1 cellular context compared by ENCODE assay signal in genomic region chr1:152107984-152108898, GRCh38.
A peak's percentile ranks its signal among the peaks of the same experiment; 100 is the strongest.
TF ChIP-seq lines count a peak whose summit lies in the region.

No MANE protein-coding gene starts in this region.

TF ChIP-seq in A549, 52 proteins besides CTCF, POLR2A, EP300 and RAD21:
- TF ChIP-seq RCOR1 (IDR thresholded peaks at IDR 0.05; ENCODE audit: low read depth, low read length) (no peak), NPAS2 (CRISPR knock-in tag; IDR thresholded peaks at IDR 0.05; ENCODE audit: borderline replicate concordance) (no peak), PBX3 (IDR thresholded peaks at IDR 0.05) (0 out of 2 replicates have a peak, but pooled peaks have one; percentile 11), USF2 (IDR thresholded peaks at IDR 0.05) (no peak), MAX (IDR thresholded peaks at IDR 0.05) (peak; percentile 70), SREBF2 (IDR thresholded peaks at IDR 0.05) (no peak), ESRRA (IDR thresholded peaks at IDR 0.05; ENCODE audit: borderline replicate concordance, low read length) (no peak), NFE2L2 (conservative IDR thresholded peaks at IDR 0.05; ENCODE audit: low read length) (no peak), CEBPB (IDR thresholded peaks at IDR 0.05) (no peak), ZNF302 (CRISPR knock-in tag; IDR thresholded peaks at IDR 0.05) (no peak), HOXB5 (CRISPR knock-in tag; IDR thresholded peaks at IDR 0.05) (no peak), HDAC2 (IDR thresholded peaks at IDR 0.05) (peak; percentile 95; the same call in 1 of the 2 replicates), RARB (CRISPR knock-in tag; IDR thresholded peaks at IDR 0.05) (no peak), ZC3H11A (IDR thresholded peaks at IDR 0.05) (no peak), REST (IDR thresholded peaks at IDR 0.05) (no peak), HOXA7 (CRISPR knock-in tag; IDR thresholded peaks at IDR 0.05) (no peak), TP53 (CRISPR knock-in tag; IDR thresholded peaks at IDR 0.05) (no peak), FOSL2 (IDR thresholded peaks at IDR 0.05) (no peak), FOSL2 (CRISPR knock-in tag; IDR thresholded peaks at IDR 0.05) (no peak), CBX2 (IDR thresholded peaks at IDR 0.05; ENCODE audit: borderline replicate concordance, low read depth) (no peak), CBX8 (IDR thresholded peaks at IDR 0.05) (no peak), EHMT2 (IDR thresholded peaks at IDR 0.05; ENCODE audit: low read depth) (no peak), BHLHE40 (IDR thresholded peaks at IDR 0.05; ENCODE audit: low read depth, low read length) (no peak), EHF (CRISPR knock-in tag; IDR thresholded peaks at IDR 0.05) (no peak), JUNB (IDR thresholded peaks at IDR 0.05) (no peak), MYC (IDR thresholded peaks at IDR 0.05; ENCODE audit: borderline replicate concordance, low read length) (no peak), RNF2 (IDR thresholded peaks at IDR 0.05; ENCODE audit: borderline replicate concordance, low read depth) (no peak), E2F6 (IDR thresholded peaks at IDR 0.05; ENCODE audit: borderline replicate concordance, low read depth) (peak; percentile 35; the same call in 1 of the 2 replicates)
- TF ChIP-seq, protein P1, sequence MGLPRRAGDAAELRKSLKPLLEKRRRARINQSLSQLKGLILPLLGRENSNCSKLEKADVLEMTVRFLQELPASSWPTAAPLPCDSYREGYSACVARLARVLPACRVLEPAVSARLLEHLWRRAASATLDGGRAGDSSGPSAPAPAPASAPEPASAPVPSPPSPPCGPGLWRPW (IDR thresholded peaks at IDR 0.05), result no peak
- TF ChIP-seq, protein P2, sequence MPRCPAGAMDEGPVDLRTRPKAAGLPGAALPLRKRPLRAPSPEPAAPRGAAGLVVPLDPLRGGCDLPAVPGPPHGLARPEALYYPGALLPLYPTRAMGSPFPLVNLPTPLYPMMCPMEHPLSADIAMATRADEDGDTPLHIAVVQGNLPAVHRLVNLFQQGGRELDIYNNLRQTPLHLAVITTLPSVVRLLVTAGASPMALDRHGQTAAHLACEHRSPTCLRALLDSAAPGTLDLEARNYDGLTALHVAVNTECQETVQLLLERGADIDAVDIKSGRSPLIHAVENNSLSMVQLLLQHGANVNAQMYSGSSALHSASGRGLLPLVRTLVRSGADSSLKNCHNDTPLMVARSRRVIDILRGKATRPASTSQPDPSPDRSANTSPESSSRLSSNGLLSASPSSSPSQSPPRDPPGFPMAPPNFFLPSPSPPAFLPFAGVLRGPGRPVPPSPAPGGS (IDR thresholded peaks at IDR 0.05), result no peak
- TF ChIP-seq, protein P3, sequence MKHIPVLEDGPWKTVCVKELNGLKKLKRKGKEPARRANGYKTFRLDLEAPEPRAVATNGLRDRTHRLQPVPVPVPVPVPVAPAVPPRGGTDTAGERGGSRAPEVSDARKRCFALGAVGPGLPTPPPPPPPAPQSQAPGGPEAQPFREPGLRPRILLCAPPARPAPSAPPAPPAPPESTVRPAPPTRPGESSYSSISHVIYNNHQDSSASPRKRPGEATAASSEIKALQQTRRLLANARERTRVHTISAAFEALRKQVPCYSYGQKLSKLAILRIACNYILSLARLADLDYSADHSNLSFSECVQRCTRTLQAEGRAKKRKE (CRISPR knock-in tag; IDR thresholded peaks at IDR 0.05; ENCODE audit: low read depth), result no peak
TF ChIP-seq in A549: peak in this region for 4.
